In the genomic region with DNA sequence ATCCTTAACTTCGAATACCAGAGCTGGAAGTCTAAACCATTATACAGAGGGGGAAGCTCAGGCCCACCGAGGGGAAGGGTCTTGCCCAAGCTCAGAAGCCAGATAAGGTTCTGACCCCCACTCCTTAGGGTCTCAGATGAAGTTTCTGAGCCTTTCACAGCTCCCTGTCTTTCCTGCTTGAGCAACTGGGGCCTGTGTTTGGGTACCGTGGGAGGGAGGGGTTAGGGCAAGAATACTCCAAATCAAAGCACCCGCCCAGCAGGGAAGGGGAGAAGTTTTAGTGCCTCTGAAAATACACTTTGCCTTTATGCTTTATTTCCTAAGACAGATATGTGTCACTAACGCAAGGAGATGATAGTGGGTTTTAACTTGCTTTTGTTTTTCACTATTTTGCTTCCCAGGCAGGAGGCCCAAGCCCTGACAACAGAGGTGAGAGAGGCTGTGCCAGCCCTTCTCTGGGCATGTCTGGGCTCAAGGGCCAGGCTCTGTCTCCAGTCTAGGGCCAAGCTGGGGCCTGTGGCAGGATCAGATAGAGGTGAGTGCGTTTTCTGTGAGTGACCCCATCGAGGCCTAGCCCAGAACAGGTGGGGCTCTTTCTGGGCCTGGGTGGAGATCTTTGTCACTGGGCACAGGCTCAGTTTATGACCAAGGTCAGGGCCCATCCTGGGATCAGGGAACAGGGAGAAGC, we compare ENCODE assay signal across 17 cellular contexts. TPM values are rescaled to one million over a fixed set of nuclear protein-coding genes. Genes with fewer than 3 reads are reported as not detected.
DNase-seq lines count a peak whose midpoint lies in the region; ATAC-seq and TF ChIP-seq lines count a peak whose summit lies in the region.
"Had no signal": no experiment of that assay in that cellular context is flagged by ENCODE, and none has a peak within 500 bp of the region (broad histone marks: within the 10 kb centered on the region; RNA-seq: fewer than 3 reads in every experiment).

No MANE protein-coding gene starts in this region.

- H3K27me3 ChIP-seq in HCT116 (ENCODE audit: insufficient read depth, low read length): no peaks in the 10 kb centered on the region
- H3K27me3 ChIP-seq in adrenal gland: no peaks in the 10 kb centered on the region

- POLR2A ChIA-PET in HCT116 (lab: Charles Lee): interaction anchor here (0.9 to 1.3 kb wide), 2 partner anchors 20 to 29 kb away, joined by 3 read pairs; a partner anchor contains a TSS

- ATAC-seq in HCT116: no peak
- no peak for ATAC-seq in HG02973 (IDR thresholded peaks at IDR 0.05; ENCODE audit: unreplicated experiment)
- ATAC-seq: GM12878 had no signal

- TF ChIP-seq RAD21 in HCT116 (IDR thresholded peaks at IDR 0.05; ENCODE audit: low read depth): no peak

- H3K9me3 ChIP-seq in HCT116 (ENCODE audit: control insufficient read depth in 1 of 2, insufficient read depth in 1 of 2, low read depth in 1 of 2, low read length in 2 of 2) (no peaks in the 10 kb centered on the region), adrenal gland (replicated peaks in 1 of 3) (no peaks in the 10 kb centered on the region)
- H3K9me3 ChIP-seq: neutrophil had no signal

- H3K4me1 ChIP-seq in HCT116 (ENCODE audit: control insufficient read depth in 1 of 2, insufficient read depth in 2 of 2, low read length in 2 of 2): peaks cover 25 to 32% of the 10 kb centered on the region in 2 experiments
- H3K4me1 ChIP-seq in adrenal gland (replicated peaks in 1 of 2): peaks cover 0 to 23% of the 10 kb centered on the region in 2 donors

- peak overlapping the region; percentile 3; the same call in 1 of the 2 replicates for H3K27ac ChIP-seq in HCT116 (ENCODE audit: low read depth, low read length)
- H3K27ac ChIP-seq in skin epidermis: peak overlapping the region in 18 of 21 experiments; percentile 1 to 86 (median 65)
- peak overlapping the region in 1 of 5 donors; percentile 32 for H3K27ac ChIP-seq in adrenal gland
- H3K27ac ChIP-seq: neutrophil had no signal

- WGBS in adrenal gland, 4 donors: 74 to 85% (median 80%) methylated on average over 6 to 7 of the region's 7 CpGs

- CTCF ChIA-PET in HCT116 (lab: Charles Lee): interaction anchor here (5.6 kb wide), 1 partner anchor 12 kb away, joined by 45 read pairs; no protein-coding TSS in a partner anchor

- RAD21 ChIA-PET in HCT116 (lab: Charles Lee; ENCODE audit: low non-redundant PET in 1 of 2, low total read pairs in 2 of 2, uncharacterized antibody in 2 of 2, unreplicated experiment in 2 of 2): no interaction called here

- H3K4me2 ChIP-seq in HCT116 (ENCODE audit: low read length): peak overlapping the region; percentile 3; the same call in 1 of the 2 replicates

- no TSS peak for BruUV-seq in HCT116 (replicated peaks; lab: Mats Ljungman, UMichigan)

- peaks cover 4% of the 10 kb centered on the region for H3K27me3 Mint-ChIP-seq in brain

- no peaks in the 10 kb centered on the region for H3K9me3 Mint-ChIP-seq in brain
- H3K9me3 Mint-ChIP-seq: activated B cell treated with CpG ODN at 0.5 μM for 24 hours; activated naive CD4-positive, alpha-beta T cell treated with anti-CD3 and anti-CD28 coated beads, Interleukin-2, amount 10 ng/mL, durations not matched to agents 7 days and 5 days had no signal

- TF ChIP-seq POLR2A in HCT116 (IDR thresholded peaks at IDR 0.05; ENCODE audit: borderline replicate concordance, extremely low read depth, insufficient read depth, insufficient read length) (no peak), adrenal gland (IDR thresholded peaks at IDR 0.05) (no peak)

- no peaks in the 10 kb centered on the region for H4K20me1 ChIP-seq in HCT116 (ENCODE audit: insufficient read depth)

- H3K4me1 Mint-ChIP-seq in brain: peaks cover 10% of the 10 kb centered on the region

- H2AFZ ChIP-seq in HCT116 (ENCODE audit: low read depth, low read length, poor library complexity, severe bottlenecking): no peak overlapping the region

- no peaks in the 10 kb centered on the region for H3K9me2 ChIP-seq in HCT116 (ENCODE audit: insufficient read depth)

- H3K4me3 ChIP-seq in HCT116 (replicated peaks in 1 of 2; ENCODE audit: low read depth in 1 of 2, low read length in 2 of 2): no peak overlapping the region
- no peak overlapping the region for H3K4me3 ChIP-seq in skin epidermis
- no peak overlapping the region for H3K4me3 ChIP-seq in adrenal gland
- H3K4me3 ChIP-seq: GM12878 had no signal

- no peak overlapping the region for H3K4me3 Mint-ChIP-seq in brain
- H3K4me3 Mint-ChIP-seq: activated B cell treated with CpG ODN at 0.5 μM for 24 hours; activated naive CD4-positive, alpha-beta T cell treated with anti-CD3 and anti-CD28 coated beads, Interleukin-2, amount 10 ng/mL, durations not matched to agents 7 days and 5 days; B cell had no signal

- no peaks in the 10 kb centered on the region for H3K36me3 Mint-ChIP-seq in brain
- H3K36me3 Mint-ChIP-seq: activated naive CD4-positive, alpha-beta T cell treated with anti-CD3 and anti-CD28 coated beads, Interleukin-2, amount 10 ng/mL, durations not matched to agents 7 days and 5 days had no signal

- TF ChIP-seq CTCF in HCT116 (IDR thresholded peaks at IDR 0.05 in 2 of 3, conservative IDR thresholded peaks at IDR 0.05 in 1 of 3; ENCODE audit: borderline replicate concordance in 1 of 3, insufficient read depth in 1 of 3, low read depth in 2 of 3, low read length in 2 of 3) (no peak), brain (conservative IDR thresholded peaks at IDR 0.05) (no peak), adrenal gland (IDR thresholded peaks at IDR 0.05) (no peak)

- no peak overlapping the region for H3K9ac ChIP-seq in HCT116 (ENCODE audit: low read length)

- DNase-seq in HCT116 (ENCODE audit: low read depth, low spot score) (no peak), left kidney (ENCODE audit: low read depth, low spot score) (peak; percentile 59), adrenal gland (no peak), HK-2 (ENCODE audit: unreplicated experiment) (no peak), HuH-7 (ENCODE audit: low spot score) (no peak)
- DNase-seq: activated B cell treated with CpG ODN at 0.5 μM for 24 hours; activated naive CD4-positive, alpha-beta T cell treated with anti-CD3 and anti-CD28 coated beads, Interleukin-2, amount 10 ng/mL, durations not matched to agents 7 days and 5 days; NCI-H1105 treated with DMSO at 0.1 percent for 48 hours; NCI-H345; SW 1271; trophoblast cell had no signal

- no peaks in the 10 kb centered on the region for H3K79me2 ChIP-seq in HCT116 (ENCODE audit: insufficient read depth, low read length)

- H3K27ac Mint-ChIP-seq in brain: peak overlapping the region in 4 of 5 experiments; percentile 10 to 72 (median 50)
- H3K27ac Mint-ChIP-seq: activated B cell treated with CpG ODN at 0.5 μM for 24 hours; activated naive CD4-positive, alpha-beta T cell treated with anti-CD3 and anti-CD28 coated beads, Interleukin-2, amount 10 ng/mL, durations not matched to agents 7 days and 5 days; B cell had no signal

- H3K36me3 ChIP-seq in HCT116 (ENCODE audit: control insufficient read depth in 1 of 2, insufficient read depth in 2 of 2, low read length in 2 of 2): no peaks in the 10 kb centered on the region
- H3K36me3 ChIP-seq in adrenal gland (replicated peaks in 1 of 2): no peaks in the 10 kb centered on the region
- H3K36me3 ChIP-seq: neutrophil had no signal

- intact Hi-C loops in HCT116 (cut with micrococcal nuclease) (no loop called here), adrenal gland (cut with DNase I) (loop anchor here in 1 of 2 donors (5.0 kb wide), 1 partner anchor 36 kb away; no protein-coding TSS in a partner anchor)

TF ChIP-seq in HCT116, 20 proteins besides CTCF, POLR2A, EP300 and RAD21:
- 0 out of 2 replicates have a peak, but pooled peaks have one; percentile 33 for TF ChIP-seq ZFX (IDR thresholded peaks at IDR 0.05)
- TF ChIP-seq SP1 (IDR thresholded peaks at IDR 0.05; ENCODE audit: low read depth): no peak
- TF ChIP-seq CBX3 (IDR thresholded peaks at IDR 0.05; ENCODE audit: low read depth): no peak

RNA-seq across cellular contexts. Expression of a gene that starts 20.6 kb away (rescaled TPM):
- total RNA-seq in HCT116 (2021; ENCODE audit: unreplicated experiment): 5.7 TPM
- 5.8 and 6.0 TPM in 2 replicates for polyA plus RNA-seq in HCT116 (2012)
- polyA plus RNA-seq in brain (ENCODE audit: insufficient read depth, low read depth, low replicate concordance): 4.3 TPM
- total RNA-seq in adrenal gland: 1 to 10 TPM in 4 of 8 donors, under 1 TPM in 4; 0.55 to 7.1 (median 1.00) TPM
- polyA plus RNA-seq in adrenal gland: 1 to 10 TPM in 2 of 3 donors, under 1 TPM in 1; 0.51 to 2.8 (median 1.2) TPM
- total RNA-seq: activated B cell treated with CpG ODN at 0.5 μM for 24 hours had no signal

RNA-seq across cellular contexts. Expression of a gene that starts 39.7 kb away (rescaled TPM):
- total RNA-seq in HCT116 (2021; ENCODE audit: unreplicated experiment) (76.9 TPM), adrenal gland (10 to 100 TPM in 3 of 8 donors, 1 to 10 TPM in 5; 3.9 to 27.8 (median 6.5) TPM)
- 25.0 and 39.1 TPM in 2 replicates for polyA plus RNA-seq in HCT116 (2012)
- polyA plus RNA-seq in brain (ENCODE audit: insufficient read depth, low read depth, low replicate concordance) (43.3 TPM), adrenal gland (10 to 100 TPM in 1 of 3 donors, 1 to 10 TPM in 2; 4.6 to 11.1 (median 9.0) TPM)
- polyA plus RNA-seq: GM12878 had no signal
